16 cellular contexts compared by ENCODE assay signal in genomic region chr6:11111769-11112437, GRCh38. TPM values are rescaled to one million over a fixed set of nuclear protein-coding genes. Genes with fewer than 3 reads are reported as not detected.
A peak's percentile ranks its signal among the peaks of the same experiment; 100 is the strongest.
DNase-seq lines count a peak whose midpoint lies in the region; ATAC-seq and TF ChIP-seq lines count a peak whose summit lies in the region.
"Had no signal": no experiment of that assay in that cellular context is flagged by ENCODE, and none has a peak within 500 bp of the region (broad histone marks: within the 10 kb centered on the region; RNA-seq: fewer than 3 reads in every experiment).

No MANE protein-coding gene starts in this region.

- no peaks in the 10 kb centered on the region for H3K27me3 ChIP-seq in DND-41 (ENCODE audit: insufficient read depth, low read length, poor library complexity)
- H3K27me3 ChIP-seq in adrenal gland = no peaks in the 10 kb centered on the region
- no peaks in the 10 kb centered on the region for H3K27me3 ChIP-seq in gastroesophageal sphincter
- H3K27me3 ChIP-seq: brain microvascular endothelial cell, tibial artery had no signal

- peak overlapping the region; percentile 42 for H3K4me3 Mint-ChIP-seq in mesothelial cell of epicardium
- H3K4me3 Mint-ChIP-seq in natural killer cell = no peak overlapping the region
- H3K4me3 Mint-ChIP-seq: memory B cell had no signal

- DNase-seq in DND-41 (peak; percentile 74), NB4 (ENCODE audit: low read depth) (peak; percentile 82), adrenal gland (peak; percentile 19 to 69 (median 50)), mesothelial cell of epicardium (ENCODE audit: low spot score in 2 of 2, unreplicated experiment in 2 of 2) (no peak), NCI-H1417 treated with DMSO at 0.1 percent for 48 hours (lab: John Stamatoyannopoulos, UW) (no peak), NCI-H82 treated with DMSO at 0.1 percent for 48 hours (lab: John Stamatoyannopoulos, UW; ENCODE audit: unreplicated experiment) (no peak), natural killer cell (no peak)
- DNase-seq: brain microvascular endothelial cell, EL, foreskin fibroblast, NCI-H2171 treated with DMSO at 0.1 percent for 48 hours, tibial artery had no signal

- intact Hi-C loops in adrenal gland (cut with DNase I) (no loop called here), natural killer cell (cut with micrococcal nuclease) (no loop called here)

- peaks cover 89% of the 10 kb centered on the region for H3K79me2 ChIP-seq in DND-41 (ENCODE audit: insufficient read depth, low read length)

- no peaks in the 10 kb centered on the region for H3K27me3 Mint-ChIP-seq in mesothelial cell of epicardium (ENCODE audit: low read depth)
- no peaks in the 10 kb centered on the region for H3K27me3 Mint-ChIP-seq in natural killer cell (ENCODE audit: low read depth in 2 of 2)
- H3K27me3 Mint-ChIP-seq: memory B cell had no signal

- TF ChIP-seq CTCF in DND-41 (IDR thresholded peaks at IDR 0.05; ENCODE audit: borderline replicate concordance, extremely low read depth, low read length, poor library complexity, severe bottlenecking) (no peak), NB4 (IDR thresholded peaks at IDR 0.05; ENCODE audit: low read depth, low read length) (no peak), adrenal gland (IDR thresholded peaks at IDR 0.05) (no peak), mesothelial cell of epicardium (IDR thresholded peaks at IDR 0.05; ENCODE audit: unreplicated experiment) (no peak), gastroesophageal sphincter (IDR thresholded peaks at IDR 0.05) (no peak), natural killer cell (IDR thresholded peaks at IDR 0.05) (no peak)

- peaks cover 34% of the 10 kb centered on the region for H3K4me1 ChIP-seq in DND-41 (ENCODE audit: insufficient read depth, low read length)
- peaks cover 4 to 9% of the 10 kb centered on the region in 2 donors for H3K4me1 ChIP-seq in adrenal gland (replicated peaks in 1 of 2)
- peaks cover 0 to 5% (median 0%) of the 10 kb centered on the region in 3 donors for H3K4me1 ChIP-seq in gastroesophageal sphincter

- WGBS in adrenal gland, 4 donors = 48 to 58% (median 52%) methylated on average over 9 of the region's 9 CpGs
- WGBS in gastroesophageal sphincter (ENCODE audit: low coverage in 1 of 2), 2 donors = 69 to 71% methylated on average over 4 to 8 of the region's 9 CpGs

- H3K4me2 ChIP-seq in DND-41 (ENCODE audit: insufficient read depth, low read length) = peak overlapping the region; percentile 52

- TF ChIP-seq POLR2A in NB4 (IDR thresholded peaks at IDR 0.05; ENCODE audit: extremely low read depth, insufficient read length) (no peak), adrenal gland (IDR thresholded peaks at IDR 0.05) (no peak), gastroesophageal sphincter (IDR thresholded peaks at IDR 0.05) (no peak)

- H4K20me1 ChIP-seq in DND-41 (ENCODE audit: insufficient read depth, low read length) = peaks cover 59% of the 10 kb centered on the region; the same call in 1 of the 2 replicates

- H3K9me3 Mint-ChIP-seq in mesothelial cell of epicardium (no peaks in the 10 kb centered on the region), natural killer cell (no peaks in the 10 kb centered on the region)
- H3K9me3 Mint-ChIP-seq: memory B cell had no signal

- peak overlapping the region; percentile 67 for H3K27ac ChIP-seq in DND-41 (ENCODE audit: low read length)
- peak overlapping the region in 2 of 5 donors; percentile 21 to 49 for H3K27ac ChIP-seq in adrenal gland
- no peak overlapping the region for H3K27ac ChIP-seq in gastroesophageal sphincter
- H3K27ac ChIP-seq: brain microvascular endothelial cell, tibial artery had no signal

- no peak overlapping the region for H2AFZ ChIP-seq in DND-41 (ENCODE audit: low read depth, low read length)

- H3K9me3 ChIP-seq in DND-41 (ENCODE audit: insufficient read depth, low read length, severe bottlenecking) (no peaks in the 10 kb centered on the region), adrenal gland (replicated peaks in 1 of 3) (no peaks in the 10 kb centered on the region), gastroesophageal sphincter (no peaks in the 10 kb centered on the region)
- H3K9me3 ChIP-seq: tibial artery had no signal

- peaks cover 2% of the 10 kb centered on the region for H3K36me3 Mint-ChIP-seq in mesothelial cell of epicardium
- H3K36me3 Mint-ChIP-seq in natural killer cell = no peaks in the 10 kb centered on the region

- no peak for TF ChIP-seq EP300 in gastroesophageal sphincter (IDR thresholded peaks at IDR 0.05)

- H3K36me3 ChIP-seq in DND-41 (ENCODE audit: insufficient read depth, low read length) (no peaks in the 10 kb centered on the region), adrenal gland (replicated peaks in 1 of 2) (no peaks in the 10 kb centered on the region), gastroesophageal sphincter (no peaks in the 10 kb centered on the region)
- H3K36me3 ChIP-seq: brain microvascular endothelial cell, tibial artery had no signal

- ATAC-seq in DND-41 (ENCODE audit: insufficient read depth, low read depth) (peak; percentile 79), gastroesophageal sphincter (no peak), natural killer cell (no peak)
- ATAC-seq: Right ventricle myocardium inferior had no signal

- H3K27ac Mint-ChIP-seq in mesothelial cell of epicardium = peak overlapping the region; percentile 73
- peak overlapping the region in 1 of 2 donors; percentile 56 for H3K27ac Mint-ChIP-seq in natural killer cell
- H3K27ac Mint-ChIP-seq: memory B cell had no signal

- H3K4me1 Mint-ChIP-seq in mesothelial cell of epicardium = peaks cover 21% of the 10 kb centered on the region
- H3K4me1 Mint-ChIP-seq in natural killer cell = peaks cover 30 to 36% of the 10 kb centered on the region in 2 donors

- no peak overlapping the region for H3K9ac ChIP-seq in DND-41 (ENCODE audit: low read depth, low read length)

- H3K4me3 ChIP-seq in DND-41 (ENCODE audit: low read depth in 1 of 2, low read length in 2 of 2) (peak overlapping the region in 1 of 2 experiments; percentile 19; a peak in 2 of 4 replicates), NB4 (ENCODE audit: low read depth, low read length) (peak overlapping the region; percentile 51), adrenal gland (peak overlapping the region in 1 of 4 donors; percentile 36), gastroesophageal sphincter (peak overlapping the region in 1 of 2 donors; percentile 8)
- H3K4me3 ChIP-seq: tibial artery had no signal

RNA-seq across cellular contexts. Expression of gene ERVFRD-1, which starts 0.4 kb away (rescaled TPM):
- total RNA-seq in adrenal gland = 1 to 10 TPM in 2 of 8 donors, under 1 TPM in 5, not detected in 1; 0.07 to 1.7 (median 0.81) TPM
- polyA plus RNA-seq in adrenal gland = 1 to 10 TPM in 1 of 3 donors, under 1 TPM in 2; 0.09 to 1.7 (median 0.34) TPM
- 0.20 to 0.25 TPM (median 0.23 TPM) in 3 replicates for total RNA-seq in mesothelial cell of epicardium
- total RNA-seq in gastroesophageal sphincter = under 1 TPM in 2 of 4 donors, not detected in 2; 0.12 to 0.27 TPM
- total RNA-seq in natural killer cell = not detected
- total RNA-seq: activated CD8-positive, alpha-beta memory T cell treated with anti-CD3 and anti-CD28 coated beads for 36 hours had no signal

RNA-seq across cellular contexts. Expression of gene SMIM13, which starts 18.3 kb away (rescaled TPM):
- total RNA-seq in adrenal gland (10 to 100 TPM in 1 of 8 donors, 1 to 10 TPM in 7; 4.3 to 11.5 (median 6.7) TPM), mesothelial cell of epicardium (16.9 to 18.9 TPM (median 18.0 TPM) in 3 replicates), gastroesophageal sphincter (10 to 100 TPM in 3 of 4 donors, 1 to 10 TPM in 1; 8.3 to 13.5 (median 12.5) TPM), natural killer cell (10 to 100 TPM in 1 of 3 donors, 1 to 10 TPM in 2; 5.3 to 10.3 (median 9.8) TPM)
- 1 to 10 TPM; 1.9 to 7.3 (median 2.6) TPM for polyA plus RNA-seq in adrenal gland

Comparison
In these comparisons a context has a peak if more than half of its experiments do, and no peak if none do; other contexts are left out.
1. DNase-seq: peak in DND-41 (single experiment), NB4 (single experiment) and adrenal gland (7 of 7); none in mesothelial cell of epicardium (0 of 2), NCI-H1417 treated with DMSO at 0.1 percent for 48 hours (single experiment), NCI-H82 treated with DMSO at 0.1 percent for 48 hours (single experiment) and natural killer cell (single experiment).